ENCODE assay signal across 8 cellular contexts in genomic region chr16:67017810-67018488, GRCh38. TPM values are rescaled to one million over a fixed set of nuclear protein-coding genes. Genes with fewer than 3 reads are reported as not detected.
DNase-seq lines count a peak whose midpoint lies in the region; ATAC-seq and TF ChIP-seq lines count a peak whose summit lies in the region.

No MANE protein-coding gene starts in this region.

- no peaks in the 10 kb centered on the region for H3K9me3 ChIP-seq in lower lobe of right lung

- intact Hi-C loops in lower lobe of right lung (cut with DNase I), result no loop called here

- H3K4me3 ChIP-seq in choroid plexus epithelial cell (ENCODE audit: low read depth, low read length) (no peak overlapping the region), lower lobe of right lung (no peak overlapping the region)

- H3K36me3 ChIP-seq in lower lobe of right lung, result no peaks in the 10 kb centered on the region

- H3K4me1 ChIP-seq in lower lobe of right lung, result peaks cover 17% of the 10 kb centered on the region

- ATAC-seq in HG03432 (IDR thresholded peaks at IDR 0.05; ENCODE audit: unreplicated experiment) (peak; percentile 86), lower lobe of right lung (peak; percentile 83 to 90)
- ATAC-seq in activated CD4-positive, CD25-positive, alpha-beta regulatory T cell treated with anti-CD3 and anti-CD28 coated beads, Interleukin-2, amount 50 U/mL, for 24 hours, result peak; percentile 96

- peak; percentile 84 for DNase-seq in CD1c-positive myeloid dendritic cell (ENCODE audit: extremely low spot score)
- peak; percentile 74 for DNase-seq in GM19240 (ENCODE audit: insufficient read length, low spot score)
- DNase-seq in NCI-H446 treated with DMSO at 0.1 percent for 48 hours (lab: John Stamatoyannopoulos, UW), result peak; percentile 36
- DNase-seq in choroid plexus epithelial cell (ENCODE audit: low read depth), result peak; percentile 97
- DNase-seq in lower lobe of right lung, result peak; percentile 75
- DNase-seq in stimulated activated CD8-positive, alpha-beta memory T cell treated with anti-CD3 and anti-CD28 coated beads, Interleukin-15, amount 100 ng/mL, for 4 hours (ENCODE audit: low read depth in 2 of 2), result peak; percentile 47 to 74

- H3K27me3 ChIP-seq in lower lobe of right lung (ENCODE audit: low read depth), result peaks cover 7% of the 10 kb centered on the region

- no peak overlapping the region for H3K27ac ChIP-seq in lower lobe of right lung

- TF ChIP-seq CTCF in choroid plexus epithelial cell (conservative IDR thresholded peaks at IDR 0.05; ENCODE audit: low read depth, low read length) (peak; percentile 85), lower lobe of right lung (IDR thresholded peaks at IDR 0.05) (peak; percentile 62)

RNA-seq across cellular contexts. Expression of gene CBFB, which starts 11.0 kb away (rescaled TPM):
- total RNA-seq in lower lobe of right lung, result 46.9 TPM

RNA-seq across cellular contexts. Expression of gene CES4A, which starts 29.6 kb away (rescaled TPM):
- total RNA-seq in lower lobe of right lung, result 14.8 TPM

RNA-seq across cellular contexts. Expression of gene CES3, which starts 56.9 kb away (rescaled TPM):
- 2.5 TPM for total RNA-seq in lower lobe of right lung

Comparison
In these comparisons a context has a peak if more than half of its experiments do, and no peak if none do; other contexts are left out.
1. DNase-seq: peak in every context shown above with its lines; median percentile 97 in choroid plexus epithelial cell; 84 in CD1c-positive myeloid dendritic cell; 75 in lower lobe of right lung; 74 in GM19240; 60 in stimulated activated CD8-positive, alpha-beta memory T cell treated with anti-CD3 and anti-CD28 coated beads, Interleukin-15, amount 100 ng/mL, for 4 hours; 36 in NCI-H446 treated with DMSO at 0.1 percent for 48 hours.